In genomic region chr7:155810607-155811559, GRCh38 we compare ENCODE assay signal across 13 cellular contexts. TPM values are rescaled to one million over a fixed set of nuclear protein-coding genes. Genes with fewer than 3 reads are reported as not detected.
DNase-seq lines count a peak whose midpoint lies in the region; ATAC-seq, FAIRE-seq and TF ChIP-seq lines count a peak whose summit lies in the region.
"Had no signal": no experiment of that assay in that cellular context is flagged by ENCODE, and none has a peak within 500 bp of the region (broad histone marks: within the 10 kb centered on the region; RNA-seq: fewer than 3 reads in every experiment).

No MANE protein-coding gene starts in this region.

- H3K4me2 ChIP-seq in A549, result peak overlapping the region; percentile 94
- H3K4me2 ChIP-seq in IMR-90 (ENCODE audit: low read depth, low read length), result no peak overlapping the region

- TF ChIP-seq EP300 in A549 (IDR thresholded peaks at IDR 0.05), result no peak

- peaks cover 82% of the 10 kb centered on the region for H3K27me3 ChIP-seq in IMR-90 (ENCODE audit: control insufficient read depth, insufficient read depth, low read length)
- peaks cover 99% of the 10 kb centered on the region for H3K27me3 ChIP-seq in ectodermal cell (ENCODE audit: control insufficient read depth, insufficient read depth, low read length, poor library complexity, severe bottlenecking)
- H3K27me3 ChIP-seq in mucosa of stomach (ENCODE audit: control insufficient read depth, insufficient read depth, low read length), result peaks cover 42% of the 10 kb centered on the region

- no peak overlapping the region for H2BK20ac ChIP-seq in IMR-90 (ENCODE audit: low read depth, low read length)

- no peak for TF ChIP-seq RAD21 in A549 (conservative IDR thresholded peaks at IDR 0.05 in 1 of 2, IDR thresholded peaks at IDR 0.05 in 1 of 2)
- no peak for TF ChIP-seq RAD21 in IMR-90 (IDR thresholded peaks at IDR 0.05; ENCODE audit: low read length)

- no peaks in the 10 kb centered on the region for H3K36me3 ChIP-seq in IMR-90 (ENCODE audit: control insufficient read depth, insufficient read depth, low read length)
- no peaks in the 10 kb centered on the region for H3K36me3 ChIP-seq in ectodermal cell (ENCODE audit: control insufficient read depth, insufficient read depth, low read length)
- H3K36me3 ChIP-seq in mucosa of stomach (ENCODE audit: control insufficient read depth, insufficient read depth, low read length), result no peaks in the 10 kb centered on the region
- H3K36me3 ChIP-seq: ovary had no signal

- H3K4me1 ChIP-seq in A549 (peaks cover 45% of the 10 kb centered on the region), IMR-90 (ENCODE audit: control insufficient read depth, insufficient read depth, low read length) (no peaks in the 10 kb centered on the region), ectodermal cell (ENCODE audit: control insufficient read depth, insufficient read depth, low read length) (peaks cover 25% of the 10 kb centered on the region), mucosa of stomach (ENCODE audit: control insufficient read depth, insufficient read depth, low read length) (peaks cover 33% of the 10 kb centered on the region)

- H4K5ac ChIP-seq in IMR-90 (ENCODE audit: low read depth, low read length), result no peak overlapping the region

- no peaks in the 10 kb centered on the region; the same call in 1 of the 2 replicates for H4K20me1 ChIP-seq in IMR-90 (ENCODE audit: insufficient read depth, low read length)

- POLR2A ChIA-PET in A549 (lab: Yijun Ruan, JAX), result no interaction called here
- POLR2A ChIA-PET in IMR-90 (lab: Charles Lee; ENCODE audit: unreplicated experiment), result no interaction called here

- H3K9ac ChIP-seq in IMR-90 (ENCODE audit: low read depth, low read length), result no peak overlapping the region
- peak overlapping the region; percentile 76 for H3K9ac ChIP-seq in mucosa of stomach (ENCODE audit: low read length)

- intact Hi-C loops in IMR-90 (cut with micrococcal nuclease), result no loop called here

- no peak overlapping the region for H4K8ac ChIP-seq in IMR-90 (ENCODE audit: low read depth in 2 of 2, low read length in 2 of 2)

- peak overlapping the region; percentile 11 to 92; a peak in 5 of 6 replicates for H3K27ac ChIP-seq in A549
- no peak overlapping the region for H3K27ac ChIP-seq in IMR-90 (ENCODE audit: insufficient read depth, low read length)
- no peak overlapping the region for H3K27ac ChIP-seq in ectodermal cell (ENCODE audit: insufficient read depth, low read depth, low read length, poor library complexity, severe bottlenecking)
- H3K27ac ChIP-seq: ovary had no signal

- ATAC-seq in A549 (no peak), IMR-90 (ENCODE audit: low read depth) (no peak), GM21381 (IDR thresholded peaks at IDR 0.05; ENCODE audit: unreplicated experiment) (no peak)

- no peak overlapping the region for H3K18ac ChIP-seq in IMR-90 (ENCODE audit: low read depth, low read length)

- no peak overlapping the region for H3K4ac ChIP-seq in IMR-90 (ENCODE audit: low read depth, low read length)

- TF ChIP-seq POLR2A in A549 (IDR thresholded peaks at IDR 0.05; ENCODE audit: low read length) (no peak), IMR-90 (IDR thresholded peaks at IDR 0.05; ENCODE audit: low read depth, low read length) (no peak)

- BruUV-seq in IMR-90 (replicated peaks; lab: Mats Ljungman, UMichigan), result no TSS peak

- H3K14ac ChIP-seq in IMR-90 (replicated peaks; ENCODE audit: low read depth, low read length), result no peak overlapping the region

- no peak overlapping the region for H3K23ac ChIP-seq in IMR-90 (ENCODE audit: low read depth, low read length)

- no peak overlapping the region; the same call in 2 of the 3 replicates for H2BK15ac ChIP-seq in IMR-90 (ENCODE audit: low read depth, low read length)

- H3K9me1 ChIP-seq in IMR-90 (ENCODE audit: insufficient read depth, low read length), result no peaks in the 10 kb centered on the region

- no peak overlapping the region for H2AK5ac ChIP-seq in IMR-90 (ENCODE audit: low read depth, low read length)

- no peak overlapping the region for H3K56ac ChIP-seq in IMR-90 (ENCODE audit: extremely low read depth, insufficient read depth, low read length)

- dilution Hi-C loops in IMR-90 (cut with HindIII; ENCODE audit: low sequenced_read_pairs, unreplicated experiment), result no loop called here

- no peak overlapping the region for H4K91ac ChIP-seq in IMR-90 (ENCODE audit: insufficient read depth, low read depth, low read length)

- TF ChIP-seq CTCF in A549 (IDR thresholded peaks at IDR 0.05) (no peak), IMR-90 (conservative IDR thresholded peaks at IDR 0.05; ENCODE audit: low read depth, low read length) (no peak)

- CTCF ChIA-PET in A549 (lab: Yijun Ruan, JAX), result interaction anchor here (0.7 to 7.4 kb wide), 5 partner anchors 12 to 953 kb away, joined by 3 to 55 read pairs (median 3); no protein-coding TSS in a partner anchor
- CTCF ChIA-PET in IMR-90 (lab: Yijun Ruan, JAX), result interaction anchor here (1.2 kb wide), 1 partner anchor 1006 kb away, joined by 3 read pairs; no protein-coding TSS in a partner anchor

- H2AK9ac ChIP-seq in IMR-90 (replicated peaks; ENCODE audit: low read depth, low read length, poor library complexity), result peak overlapping the region; percentile 79

- H3K4me3 ChIP-seq in A549 (peak overlapping the region; percentile 51), IMR-90 (ENCODE audit: insufficient read depth, low read depth, low read length) (no peak overlapping the region), ectodermal cell (ENCODE audit: insufficient read depth, low read depth, low read length) (peak overlapping the region; percentile 16), mucosa of stomach (ENCODE audit: low read length) (peak overlapping the region; percentile 68)
- H3K4me3 ChIP-seq: ovary had no signal

- no peak for FAIRE-seq in A549 (lab: Jason Lieb, UNC)
- FAIRE-seq: urothelium cell line had no signal

- H2BK5ac ChIP-seq in IMR-90 (ENCODE audit: low read depth, low read length, poor library complexity, severe bottlenecking), result no peak overlapping the region

- in situ Hi-C loops in IMR-90 (cut with MboI; ENCODE audit: low sequenced_read_pairs), result loop anchor here (10.0 to 25.0 kb wide), 2 partner anchors 664 to 826 kb away; partner anchors contain the start of gene RNF32

- DNase-seq in A549 (ENCODE audit: low read depth in 1 of 2, low spot score in 1 of 2) (no peak), IMR-90 (no peak), NOMO-1 treated with DMSO at 0.1 percent for 48 hours (lab: John Stamatoyannopoulos, UW; ENCODE audit: unreplicated experiment) (no peak), GOT3 (lab: John Stamatoyannopoulos, UW) (no peak)
- DNase-seq in activated CD4-positive, alpha-beta T cell treated with anti-CD3 and anti-CD28 coated beads for 4 hours, result no peak
- DNase-seq: activated CD4-positive, alpha-beta memory T cell treated with anti-CD3 and anti-CD28 coated beads, Interleukin-2, amount 10 ng/mL, durations not matched to agents 7 days and 5 days; NCI-H1092 treated with DMSO at 0.1 percent for 48 hours; ovary had no signal

- H3K79me1 ChIP-seq in IMR-90 (ENCODE audit: low read depth in 1 of 2, low read length in 2 of 2), result no peaks in the 10 kb centered on the region

- H3K9me3 ChIP-seq in A549 (no peaks in the 10 kb centered on the region), IMR-90 (ENCODE audit: control insufficient read depth, insufficient read depth, low read length) (no peaks in the 10 kb centered on the region), ectodermal cell (ENCODE audit: control insufficient read depth, low read length) (no peaks in the 10 kb centered on the region), mucosa of stomach (ENCODE audit: control insufficient read depth, low read length) (no peaks in the 10 kb centered on the region)
- H3K9me3 ChIP-seq: ovary had no signal

- peak overlapping the region; percentile 38 for H2AFZ ChIP-seq in IMR-90 (replicated peaks; ENCODE audit: low read length, poor library complexity)

- H2BK120ac ChIP-seq in IMR-90 (ENCODE audit: low read depth, low read length), result no peak overlapping the region

- 32% methylated on average over 29 of the region's 31 CpGs for WGBS in A549 (ENCODE audit: missing lambda C conversion rate)
- 4% methylated on average over 5 of the region's 31 CpGs; no CpG with 5 or more reads in 1 of the 2 experiments for WGBS in IMR-90 (ENCODE audit: extremely low coverage in 2 of 2, insufficient read length in 1 of 2), 2 experiments
- 3 to 4% methylated on average over 31 of the region's 31 CpGs for WGBS in ectodermal cell, 2 experiments

TF ChIP-seq in A549, 52 proteins besides CTCF, POLR2A, EP300 and RAD21 (continues in another document):
- TF ChIP-seq, protein P1, sequence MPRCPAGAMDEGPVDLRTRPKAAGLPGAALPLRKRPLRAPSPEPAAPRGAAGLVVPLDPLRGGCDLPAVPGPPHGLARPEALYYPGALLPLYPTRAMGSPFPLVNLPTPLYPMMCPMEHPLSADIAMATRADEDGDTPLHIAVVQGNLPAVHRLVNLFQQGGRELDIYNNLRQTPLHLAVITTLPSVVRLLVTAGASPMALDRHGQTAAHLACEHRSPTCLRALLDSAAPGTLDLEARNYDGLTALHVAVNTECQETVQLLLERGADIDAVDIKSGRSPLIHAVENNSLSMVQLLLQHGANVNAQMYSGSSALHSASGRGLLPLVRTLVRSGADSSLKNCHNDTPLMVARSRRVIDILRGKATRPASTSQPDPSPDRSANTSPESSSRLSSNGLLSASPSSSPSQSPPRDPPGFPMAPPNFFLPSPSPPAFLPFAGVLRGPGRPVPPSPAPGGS (IDR thresholded peaks at IDR 0.05), result no peak

TF ChIP-seq in IMR-90, 13 proteins besides CTCF, POLR2A, EP300 and RAD21 (continues in another document):
- no peak for TF ChIP-seq FOS (IDR thresholded peaks at IDR 0.05; ENCODE audit: low read depth, low read length)
- TF ChIP-seq, protein P2, sequence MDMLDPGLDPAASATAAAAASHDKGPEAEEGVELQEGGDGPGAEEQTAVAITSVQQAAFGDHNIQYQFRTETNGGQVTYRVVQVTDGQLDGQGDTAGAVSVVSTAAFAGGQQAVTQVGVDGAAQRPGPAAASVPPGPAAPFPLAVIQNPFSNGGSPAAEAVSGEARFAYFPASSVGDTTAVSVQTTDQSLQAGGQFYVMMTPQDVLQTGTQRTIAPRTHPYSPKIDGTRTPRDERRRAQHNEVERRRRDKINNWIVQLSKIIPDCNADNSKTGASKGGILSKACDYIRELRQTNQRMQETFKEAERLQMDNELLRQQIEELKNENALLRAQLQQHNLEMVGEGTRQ (IDR thresholded peaks at IDR 0.05; ENCODE audit: low read depth, low read length), result no peak

RNA-seq across cellular contexts. Expression of gene SHH, which starts 1.4 kb away (rescaled TPM):
- 0.78 and 0.84 TPM in 2 replicates for polyA plus RNA-seq in A549 (2011; rRNA removed)
- 0.41 and 0.52 TPM in 2 replicates for polyA plus RNA-seq in A549 (2012; cell fraction: cytosol; rRNA removed)
- polyA plus RNA-seq in A549 (2012; cell fraction: nucleus; rRNA removed), result 0.49 and 0.78 TPM in 2 replicates
- 0.79 to 1.2 TPM (median 1.2 TPM) in 3 replicates for polyA plus RNA-seq in A549 (2017; fragmentation: RNase III; extraction: RNeasy Plus Mini Kit Qiagen cat#74134 plus additional on column Dnase treatment)
- 0.50 and 1.6 TPM in 2 replicates for polyA minus RNA-seq in A549 (2011; rRNA and poly(A)+ RNA removed)
- under 0.01 TPM in 1 of 2 replicates, not detected in the other for total RNA-seq in IMR-90 (2012; rRNA removed)
- polyA plus RNA-seq in IMR-90 (2012; rRNA removed), result 0.03 TPM in 1 of 2 replicates, not detected in the other
- 0.01 and 0.04 TPM in 2 replicates for polyA plus RNA-seq in IMR-90 (2012; cell fraction: cytosol; rRNA removed)
- polyA plus RNA-seq in IMR-90 (2012; cell fraction: nucleus; rRNA removed; ENCODE audit: low replicate concordance), result 0.03 and 0.11 TPM in 2 replicates
- polyA plus RNA-seq in ectodermal cell (2013, experiment 1 of 4), result not detected
- 0.04 TPM for polyA plus RNA-seq in ectodermal cell (2013, experiment 2 of 4)
- 0.11 TPM for polyA plus RNA-seq in ectodermal cell (2013, experiment 3 of 4)
- polyA plus RNA-seq in ectodermal cell (2013, experiment 4 of 4), result 0.08 TPM
- total RNA-seq: activated CD4-positive, alpha-beta memory T cell treated with anti-CD3 and anti-CD28 coated beads, Interleukin-2, amount 10 ng/mL, durations not matched to agents 7 days and 5 days; T-helper 1 cell treated with Interleukin-12 subunit alpha and Interleukin-12 subunit beta and Interleukin-4 antibody, amounts not matched to agents 30 ng/mL and 1 ng/mL, for 36 hours had no signal
- polyA plus RNA-seq: ovary had no signal

Comparison
In these comparisons a context has a peak if more than half of its experiments do, and no peak if none do; other contexts are left out.
1. H3K27ac ChIP-seq: peak in A549 (2 of 2); none in IMR-90 (single experiment) and ectodermal cell (single experiment).